ENCODE assay signal across 30 cellular contexts in the genomic region with DNA sequence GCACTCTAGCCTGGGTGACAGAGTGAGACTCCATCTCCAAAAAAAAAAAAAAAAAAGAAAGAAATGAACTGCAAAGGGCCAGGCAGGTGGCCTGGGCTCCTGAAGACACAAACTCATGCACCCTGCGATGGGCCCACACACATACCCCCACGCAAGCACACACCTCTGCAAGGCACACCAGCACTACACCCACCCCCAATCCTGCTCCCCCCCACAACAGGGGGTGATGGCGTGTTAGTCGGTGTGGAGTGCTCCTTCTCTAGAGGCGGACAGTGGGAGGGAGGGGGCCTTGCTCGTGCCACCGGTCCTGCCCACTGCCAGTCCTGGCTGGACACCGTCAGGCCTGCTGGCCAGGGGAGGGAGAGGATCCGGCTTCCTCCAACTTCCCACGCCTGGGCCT. TPM values are rescaled to one million over a fixed set of nuclear protein-coding genes. Genes with fewer than 3 reads are reported as not detected.
"Had no signal": no experiment of that assay in that cellular context is flagged by ENCODE, and none has a peak within 500 bp of the region (broad histone marks: within the 10 kb centered on the region; RNA-seq: fewer than 3 reads in every experiment).

No MANE protein-coding gene starts in this region.

- H3K36me3 ChIP-seq: colonic mucosa, esophagus squamous epithelium, gastrocnemius medialis, heart right ventricle, left lung had no signal

- H3K9me3 ChIP-seq: colonic mucosa, esophagus squamous epithelium, gastrocnemius medialis, heart right ventricle, left lung, mucosa of descending colon had no signal

- ATAC-seq: effector memory CD8-positive, alpha-beta T cell; gastrocnemius medialis; heart right ventricle; left cardiac atrium; left lung; left ventricle myocardium superior; mucosa of descending colon had no signal

- FAIRE-seq: endometrium, islet of Langerhans, keratinocyte had no signal

- H3K27ac ChIP-seq: colonic mucosa, epithelial cell of prostate, esophagus squamous epithelium, gastrocnemius medialis, heart right ventricle, left lung had no signal

- DNase-seq: colonic mucosa; cortex of kidney; effector CD8-positive, alpha-beta T cell; effector memory CD8-positive, alpha-beta T cell; endodermal cell; erythroblast; esophagus squamous epithelium; foreskin fibroblast; foreskin melanocyte; gastrocnemius medialis; glutamatergic neuron; head of caudate nucleus; heart right ventricle; hippocampal formation; left cardiac atrium; left ventricle myocardium superior; mammary epithelial cell; mucosa of descending colon; naive B cell had no signal

- H3K4me1 ChIP-seq: colonic mucosa, gastrocnemius medialis, left lung had no signal

- H3K4me3 ChIP-seq: colonic mucosa, esophagus squamous epithelium, gastrocnemius medialis, heart right ventricle, left lung, lung, mucosa of descending colon had no signal

RNA-seq across cellular contexts. Expression of a gene that starts 1.6 kb away (rescaled TPM):
- total RNA-seq: dermis microvascular lymphatic vessel endothelial cell, gastrocnemius medialis, glomerular endothelial cell, kidney epithelial cell, left ventricle myocardium superior, mesenteric fat pad, myocyte had no signal
